Comparison of ENCODE assay signal across 8 cellular contexts in genomic region chr10:110005716-110006115, GRCh38. TPM values are rescaled to one million over a fixed set of nuclear protein-coding genes. Genes with fewer than 3 reads are reported as not detected.
DNase-seq lines count a peak whose midpoint lies in the region; TF ChIP-seq lines count a peak whose summit lies in the region.

No MANE protein-coding gene starts in this region.

- no peak overlapping the region for H4K8ac ChIP-seq in mesendoderm (ENCODE audit: low read depth, low read length)

- H3K9me3 ChIP-seq in Loucy (ENCODE audit: insufficient read depth, low read depth, low read length) = no peaks in the 10 kb centered on the region

- no peak overlapping the region for H3K4me2 ChIP-seq in Loucy (ENCODE audit: low read depth, low read length, poor library complexity, severe bottlenecking)
- no peak overlapping the region for H3K4me2 ChIP-seq in mesendoderm (ENCODE audit: low read length)

- H3K4ac ChIP-seq in mesendoderm (ENCODE audit: low read depth, low read length) = no peak overlapping the region

- peaks cover 23% of the 10 kb centered on the region for H4K20me1 ChIP-seq in Loucy (ENCODE audit: insufficient read depth, low read length, poor library complexity, severe bottlenecking)

- H2BK120ac ChIP-seq in mesendoderm (ENCODE audit: low read depth, low read length) = no peak overlapping the region

- H3K9me2 ChIP-seq in Loucy (replicated peaks; ENCODE audit: low read depth, low read length) = no peaks in the 10 kb centered on the region

- no peak overlapping the region for H2AK5ac ChIP-seq in mesendoderm (ENCODE audit: low read length)

- peak; percentile 88 for DNase-seq in AG10803 (ENCODE audit: low read depth)
- DNase-seq in coronary artery (ENCODE audit: low spot score) = no peak
- DNase-seq in mesendoderm = peak; percentile 66
- no peak for DNase-seq in activated effector memory CD4-positive, alpha-beta T cell treated with Interleukin-2 at 50 U/mL for 16 hours
- no peak for DNase-seq in NCI-H524 treated with DMSO at 0.1 percent for 48 hours (lab: John Stamatoyannopoulos, UW)
- DNase-seq in foreskin melanocyte = no peak
- no peak for DNase-seq in dermis blood vessel endothelial cell

- peaks cover 3% of the 10 kb centered on the region for H3K79me1 ChIP-seq in mesendoderm (ENCODE audit: low read length)

- H3K18ac ChIP-seq in mesendoderm (ENCODE audit: low read length) = no peak overlapping the region

- peaks cover 36% of the 10 kb centered on the region for H3K4me1 ChIP-seq in Loucy (ENCODE audit: insufficient read depth, low read length, poor library complexity, severe bottlenecking)
- H3K4me1 ChIP-seq in mesendoderm (ENCODE audit: control insufficient read depth, low read depth, low read length) = peaks cover 9% of the 10 kb centered on the region

- H3K56ac ChIP-seq in mesendoderm (ENCODE audit: low read length) = peak overlapping the region; percentile 71

- H3K27me3 ChIP-seq in Loucy (ENCODE audit: insufficient read depth, low read length, poor library complexity, severe bottlenecking) = no peaks in the 10 kb centered on the region
- H3K27me3 ChIP-seq in mesendoderm (ENCODE audit: insufficient read depth, low read length, poor library complexity) = no peaks in the 10 kb centered on the region

- H3K23ac ChIP-seq in mesendoderm (ENCODE audit: low read length) = no peak overlapping the region

- TF ChIP-seq CTCF in AG10803 (conservative IDR thresholded peaks at IDR 0.05; ENCODE audit: low read length) (no peak), Loucy (conservative IDR thresholded peaks at IDR 0.05; ENCODE audit: low read length) (no peak), coronary artery (IDR thresholded peaks at IDR 0.05) (no peak)

- H3F3A ChIP-seq in Loucy (ENCODE audit: low read depth) = no peaks in the 10 kb centered on the region

- H3K79me2 ChIP-seq in Loucy (ENCODE audit: insufficient read depth, low read length) (peaks cover 23% of the 10 kb centered on the region), mesendoderm (ENCODE audit: control insufficient read depth, insufficient read depth, low read length) (peaks cover 15% of the 10 kb centered on the region)

- no peak overlapping the region for H2BK5ac ChIP-seq in mesendoderm (ENCODE audit: low read length)

- no peak overlapping the region for H2BK15ac ChIP-seq in mesendoderm (replicated peaks; ENCODE audit: low read depth)

- peak overlapping the region; percentile 86 for H3K4me3 ChIP-seq in AG10803 (ENCODE audit: low read length)
- H3K4me3 ChIP-seq in Loucy (ENCODE audit: low read length, poor library complexity, severe bottlenecking) = no peak overlapping the region
- peak overlapping the region; percentile 93 for H3K4me3 ChIP-seq in coronary artery
- H3K4me3 ChIP-seq in mesendoderm (ENCODE audit: low read length) = no peak overlapping the region

- H2AFZ ChIP-seq in Loucy (ENCODE audit: low read length) = no peak overlapping the region

- peak overlapping the region; percentile 79 for H3K9ac ChIP-seq in Loucy (ENCODE audit: low read depth, low read length, poor library complexity, severe bottlenecking)
- H3K9ac ChIP-seq in mesendoderm (ENCODE audit: low read length) = peak overlapping the region; percentile 22

- WGBS in mesendoderm (ENCODE audit: extremely low coverage, insufficient coverage, low lambda C conversion rate) = no CpG with 5 or more reads among the region's 8 CpGs

- H3K36me3 ChIP-seq in Loucy (ENCODE audit: insufficient read depth, low read length) (no peaks in the 10 kb centered on the region), mesendoderm (ENCODE audit: control insufficient read depth, insufficient read depth, low read length) (no peaks in the 10 kb centered on the region)

- H4K5ac ChIP-seq in mesendoderm (ENCODE audit: low read length) = no peak overlapping the region

- H3K27ac ChIP-seq in coronary artery (peak overlapping the region in 1 of 2 donors; percentile 95), mesendoderm (ENCODE audit: low read depth, low read length) (no peak overlapping the region)

RNA-seq across cellular contexts. Expression of gene ADD3, which starts 2.1 kb away (rescaled TPM):
- 46.8 TPM for polyA plus RNA-seq in mesendoderm (2013, experiment 1 of 2)
- polyA plus RNA-seq in mesendoderm (2013, experiment 2 of 2) = 50.0 TPM
- 401 and 433 TPM in 2 replicates for total RNA-seq in dermis blood vessel endothelial cell

Comparison
In these comparisons a context has a peak if more than half of its experiments do, and no peak if none do; other contexts are left out.
1. DNase-seq: peak in AG10803 (single experiment) and mesendoderm (single experiment); none in coronary artery (single experiment), activated effector memory CD4-positive, alpha-beta T cell treated with Interleukin-2 at 50 U/mL for 16 hours (single experiment), NCI-H524 treated with DMSO at 0.1 percent for 48 hours (single experiment), foreskin melanocyte (single experiment) and dermis blood vessel endothelial cell (single experiment).
2. H3K4me3 ChIP-seq: peak in AG10803 (single experiment) and coronary artery (single experiment); none in Loucy (single experiment) and mesendoderm (single experiment).